9 cellular contexts compared by ENCODE assay signal in the genomic region with DNA sequence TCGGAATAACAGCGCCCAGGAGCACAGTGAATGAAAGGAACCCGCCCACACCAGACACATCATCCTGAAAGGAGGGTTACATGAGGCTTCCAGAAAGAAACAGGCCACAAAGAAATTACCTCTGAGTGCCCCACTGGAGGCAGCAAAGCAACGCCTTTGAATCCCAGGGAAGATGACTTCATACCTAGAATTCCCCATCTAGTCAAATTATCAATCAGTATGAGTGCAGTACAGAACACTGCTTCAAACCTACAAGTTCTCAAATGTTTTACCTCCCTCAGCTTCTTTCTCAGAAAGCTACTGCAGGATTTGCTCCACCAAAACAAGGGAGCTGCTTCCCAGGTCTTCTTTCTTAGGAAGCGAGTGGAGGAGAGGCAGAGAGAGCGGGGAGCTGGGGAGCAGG.
A peak's percentile ranks its signal among the peaks of the same experiment; 100 is the strongest.
DNase-seq lines count a peak whose midpoint lies in the region; ATAC-seq, FAIRE-seq and TF ChIP-seq lines count a peak whose summit lies in the region.
"Had no signal": no experiment of that assay in that cellular context is flagged by ENCODE, and none has a peak within 500 bp of the region (broad histone marks: within the 10 kb centered on the region; RNA-seq: fewer than 3 reads in every experiment).

No MANE protein-coding gene starts in this region.

- no peak overlapping the region for H3K4me3 ChIP-seq in smooth muscle cell
- H3K4me3 ChIP-seq: K562 had no signal

- peak; percentile 58 for DNase-seq in GM12892 (ENCODE audit: insufficient read length)
- no peak for DNase-seq in left colon
- no peak for DNase-seq in smooth muscle cell (lab: John Stamatoyannopoulos, UW; ENCODE audit: unreplicated experiment)
- DNase-seq in NCI-H2171 (lab: John Stamatoyannopoulos, UW) = no peak
- DNase-seq in NCI-H187 treated with DMSO at 0.1 percent for 48 hours (lab: John Stamatoyannopoulos, UW) = no peak
- DNase-seq in NCI-H146 treated with DMSO at 0.1 percent for 48 hours (lab: John Stamatoyannopoulos, UW; ENCODE audit: unreplicated experiment) = no peak

- no peak overlapping the region for H3K9ac ChIP-seq in smooth muscle cell (ENCODE audit: low read depth)

- H3K27ac ChIP-seq in VCaP = no peak overlapping the region
- no peak overlapping the region for H3K27ac ChIP-seq in smooth muscle cell (ENCODE audit: low read depth)

- 0 out of 2 replicates have a peak, but pooled peaks have one; percentile 29 for TF ChIP-seq POLR2A in GM12892 (IDR thresholded peaks at IDR 0.05; ENCODE audit: low read depth, low read length)

- FAIRE-seq in GM12892 (lab: Jason Lieb, UNC) = peak; percentile 84
- FAIRE-seq: K562 had no signal

- H3F3A ChIP-seq in smooth muscle cell (ENCODE audit: low read depth) = no peaks in the 10 kb centered on the region

- no peaks in the 10 kb centered on the region for H3K27me3 ChIP-seq in smooth muscle cell (ENCODE audit: low read depth)

- H3K36me3 ChIP-seq in smooth muscle cell (ENCODE audit: low read depth) = no peaks in the 10 kb centered on the region

- no peaks in the 10 kb centered on the region for H3K79me2 ChIP-seq in smooth muscle cell (ENCODE audit: low read depth)

- H3K9me3 ChIP-seq in smooth muscle cell (replicated peaks; ENCODE audit: low read depth) = no peaks in the 10 kb centered on the region

- ATAC-seq in HG02623 (IDR thresholded peaks at IDR 0.05; ENCODE audit: unreplicated experiment) = peak; percentile 47
- peak; percentile 41 for ATAC-seq in left colon
- ATAC-seq: K562 had no signal

- TF ChIP-seq CTCF in VCaP (conservative IDR thresholded peaks at IDR 0.05) = peak; percentile 51
- no peak for TF ChIP-seq CTCF in smooth muscle cell (IDR thresholded peaks at IDR 0.05; ENCODE audit: borderline replicate concordance, insufficient read depth, poor library complexity, severe bottlenecking)

- intact Hi-C loops in left colon (cut with DNase I, micrococcal nuclease) = no loop called here

- H4K20me1 ChIP-seq in smooth muscle cell (ENCODE audit: low read depth) = no peaks in the 10 kb centered on the region

- no peak overlapping the region for H2AFZ ChIP-seq in smooth muscle cell (ENCODE audit: low read depth)

- peaks cover 19% of the 10 kb centered on the region for H3K4me1 ChIP-seq in smooth muscle cell (ENCODE audit: low read depth)

- 80% methylated on average over 6 of the region's 6 CpGs for WGBS in smooth muscle cell (ENCODE audit: low lambda C conversion rate)

- no peak overlapping the region for H3K4me2 ChIP-seq in smooth muscle cell
